8 cellular contexts compared by ENCODE assay signal in the genomic region with DNA sequence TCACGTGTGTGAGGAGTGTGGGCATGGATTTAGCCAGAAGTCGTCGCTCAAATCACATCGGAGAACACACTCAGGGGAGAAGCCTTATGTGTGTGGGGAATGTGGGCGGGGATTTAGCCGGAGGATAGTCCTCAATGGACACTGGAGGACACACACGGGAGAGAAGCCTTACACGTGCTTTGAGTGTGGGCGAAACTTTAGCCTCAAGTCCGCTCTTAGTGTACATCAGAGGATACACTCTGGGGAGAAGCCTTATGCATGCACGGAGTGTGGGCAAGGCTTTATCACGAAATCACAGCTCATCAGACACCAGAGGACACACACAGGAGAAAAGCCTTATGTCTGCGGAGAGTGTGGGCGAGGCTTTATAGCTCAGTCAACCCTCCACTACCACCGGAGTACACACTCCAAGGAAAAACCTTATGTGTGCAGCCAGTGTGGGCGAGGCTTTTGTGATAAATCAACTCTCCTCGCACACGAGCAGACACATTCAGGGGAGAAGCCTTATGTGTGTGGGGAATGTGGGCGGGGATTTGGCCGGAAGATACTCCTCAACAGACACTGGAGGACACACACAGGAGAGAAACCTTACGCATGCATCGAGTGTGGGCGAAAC. TPM values are rescaled to one million over a fixed set of nuclear protein-coding genes. Genes with fewer than 3 reads are reported as not detected.
DNase-seq lines count a peak whose midpoint lies in the region; ATAC-seq and TF ChIP-seq lines count a peak whose summit lies in the region.

No MANE protein-coding gene starts in this region.

- H3K9ac ChIP-seq in endocrine pancreas (ENCODE audit: control insufficient read depth, insufficient read depth, low read length), result peak overlapping the region; percentile 3

- peak overlapping the region; percentile 54 to 92 (median 81) for H3K4me3 Mint-ChIP-seq in CD4-positive, CD25-positive, alpha-beta regulatory T cell
- H3K4me3 Mint-ChIP-seq in activated CD8-positive, alpha-beta T cell treated with anti-CD3 and anti-CD28 coated beads for 36 hours, result peak overlapping the region; percentile 56

- H3K4me1 ChIP-seq in CD4-positive, CD25-positive, alpha-beta regulatory T cell (ENCODE audit: control insufficient read depth, insufficient read depth, low read length, poor library complexity, severe bottlenecking), result peaks cover 23% of the 10 kb centered on the region
- H3K4me1 ChIP-seq in endocrine pancreas (ENCODE audit: control insufficient read depth, insufficient read depth, low read length), result peaks cover 6% of the 10 kb centered on the region

- POLR2A ChIA-PET in activated CD8-positive, alpha-beta T cell treated with anti-CD3 and anti-CD28 coated beads for 36 hours (lab: Charles Lee), result interaction anchor here (0.6 to 3.0 kb wide), 22 partner anchors 8 to 287 kb away, joined by 3 to 28 read pairs (median 4); a partner anchor contains a TSS

- peak; percentile 13 for ATAC-seq in CD4-positive, CD25-positive, alpha-beta regulatory T cell (ENCODE audit: low read depth in 2 of 2)
- peak; percentile 37 for ATAC-seq in activated CD8-positive, alpha-beta T cell treated with anti-CD3 and anti-CD28 coated beads for 36 hours
- ATAC-seq in GM19328 (IDR thresholded peaks at IDR 0.05; ENCODE audit: unreplicated experiment), result no peak

- H3K4me1 Mint-ChIP-seq in CD4-positive, CD25-positive, alpha-beta regulatory T cell, result peaks cover 7 to 43% (median 22%) of the 10 kb centered on the region in 4 donors
- peaks cover 42% of the 10 kb centered on the region for H3K4me1 Mint-ChIP-seq in activated CD8-positive, alpha-beta T cell treated with anti-CD3 and anti-CD28 coated beads for 36 hours (ENCODE audit: low read depth)

- intact Hi-C loops in activated CD8-positive, alpha-beta T cell treated with anti-CD3 and anti-CD28 coated beads for 36 hours (cut with micrococcal nuclease), result no loop called here

- H3K9me3 Mint-ChIP-seq in CD4-positive, CD25-positive, alpha-beta regulatory T cell, result no peaks in the 10 kb centered on the region
- H3K9me3 Mint-ChIP-seq in activated CD8-positive, alpha-beta T cell treated with anti-CD3 and anti-CD28 coated beads for 36 hours, result no peaks in the 10 kb centered on the region

- no peak for TF ChIP-seq CTCF in activated CD8-positive, alpha-beta T cell treated with anti-CD3 and anti-CD28 coated beads for 36 hours (IDR thresholded peaks at IDR 0.05)
- no peak for TF ChIP-seq CTCF in GM10266 (IDR thresholded peaks at IDR 0.05; ENCODE audit: control insufficient read depth, insufficient read depth, low read depth, missing control alignments)

- H3K27me3 Mint-ChIP-seq in CD4-positive, CD25-positive, alpha-beta regulatory T cell, result no peaks in the 10 kb centered on the region
- H3K27me3 Mint-ChIP-seq in activated CD8-positive, alpha-beta T cell treated with anti-CD3 and anti-CD28 coated beads for 36 hours, result no peaks in the 10 kb centered on the region

- DNase-seq in CD4-positive, CD25-positive, alpha-beta regulatory T cell, result peak in 2 of 3 donors; percentile 10 to 37
- DNase-seq in activated CD8-positive, alpha-beta T cell treated with anti-CD3 and anti-CD28 coated beads for 36 hours, result peak; percentile 80
- DNase-seq in stimulated activated CD4-positive, alpha-beta T cell treated with anti-CD3 and anti-CD28 coated beads, Interleukin-12 subunit alpha, Interleukin-12 subunit beta, amount 100 ng/mL, for 48 hours (ENCODE audit: low read depth in 2 of 3, low spot score in 1 of 3), result peak; percentile 51 to 54 (median 52)
- no peak for DNase-seq in substantia nigra (lab: John Stamatoyannopoulos, UW)
- DNase-seq in cortex of kidney (lab: John Stamatoyannopoulos, UW), result no peak
- DNase-seq in GM10266 (ENCODE audit: extremely low spot score), result no peak

- H3K4me3 ChIP-seq in CD4-positive, CD25-positive, alpha-beta regulatory T cell (ENCODE audit: low read depth, low read length), result peak overlapping the region; percentile 73
- no peak overlapping the region for H3K4me3 ChIP-seq in endocrine pancreas (ENCODE audit: control insufficient read depth, insufficient read depth, low read length)

- peaks cover 10% of the 10 kb centered on the region for H3K36me3 Mint-ChIP-seq in CD4-positive, CD25-positive, alpha-beta regulatory T cell
- H3K36me3 Mint-ChIP-seq in activated CD8-positive, alpha-beta T cell treated with anti-CD3 and anti-CD28 coated beads for 36 hours (ENCODE audit: low read depth), result peaks cover 51% of the 10 kb centered on the region

- H3K9me3 ChIP-seq in CD4-positive, CD25-positive, alpha-beta regulatory T cell (ENCODE audit: control insufficient read depth in 2 of 2, low read length in 2 of 2), result no peaks in the 10 kb centered on the region
- H3K9me3 ChIP-seq in endocrine pancreas (ENCODE audit: control insufficient read depth, low read length), result no peaks in the 10 kb centered on the region

- CTCF ChIA-PET in activated CD8-positive, alpha-beta T cell treated with anti-CD3 and anti-CD28 coated beads for 36 hours (lab: Charles Lee), result interaction anchor here (1.0 to 6.2 kb wide), 15 partner anchors 10 to 367 kb away, joined by 3 to 135 read pairs (median 5); a partner anchor contains a TSS

- H3K27ac ChIP-seq in CD4-positive, CD25-positive, alpha-beta regulatory T cell (ENCODE audit: insufficient read depth, low read length, poor library complexity, severe bottlenecking), result peak overlapping the region; percentile 77
- no peak overlapping the region for H3K27ac ChIP-seq in substantia nigra (ENCODE audit: low read depth, low read length, poor library complexity, severe bottlenecking)

- H3K36me3 ChIP-seq in CD4-positive, CD25-positive, alpha-beta regulatory T cell (ENCODE audit: control insufficient read depth, insufficient read depth, low read length), result peaks cover 11% of the 10 kb centered on the region
- no peaks in the 10 kb centered on the region for H3K36me3 ChIP-seq in endocrine pancreas (ENCODE audit: control insufficient read depth, insufficient read depth, low read length)

- H3K27me3 ChIP-seq in CD4-positive, CD25-positive, alpha-beta regulatory T cell (ENCODE audit: control insufficient read depth, insufficient read depth, low read length), result no peaks in the 10 kb centered on the region
- H3K27me3 ChIP-seq in endocrine pancreas (ENCODE audit: control insufficient read depth, insufficient read depth, low read length), result no peaks in the 10 kb centered on the region

- peak overlapping the region; percentile 84 to 99 (median 94) for H3K27ac Mint-ChIP-seq in CD4-positive, CD25-positive, alpha-beta regulatory T cell
- H3K27ac Mint-ChIP-seq in activated CD8-positive, alpha-beta T cell treated with anti-CD3 and anti-CD28 coated beads for 36 hours, result peak overlapping the region; percentile 98

RNA-seq across cellular contexts. Expression of a gene that starts 28.1 kb away (rescaled TPM):
- total RNA-seq in CD4-positive, CD25-positive, alpha-beta regulatory T cell, result 33.4 TPM
- 1 to 10 TPM; 2.9 to 6.4 (median 4.8) TPM for polyA plus RNA-seq in CD4-positive, CD25-positive, alpha-beta regulatory T cell
- total RNA-seq in activated CD8-positive, alpha-beta T cell treated with anti-CD3 and anti-CD28 coated beads for 36 hours, result 10 to 100 TPM; 30.4 to 32.8 TPM

RNA-seq across cellular contexts. Expression of a gene that starts 32.1 kb away (rescaled TPM):
- total RNA-seq in CD4-positive, CD25-positive, alpha-beta regulatory T cell, result 12.6 TPM
- polyA plus RNA-seq in CD4-positive, CD25-positive, alpha-beta regulatory T cell, result 10 to 100 TPM; 63.8 to 68.6 (median 65.0) TPM
- 10 to 100 TPM; 23.2 to 31.0 TPM for total RNA-seq in activated CD8-positive, alpha-beta T cell treated with anti-CD3 and anti-CD28 coated beads for 36 hours

RNA-seq across cellular contexts. Expression of a gene that starts 45.7 kb away (rescaled TPM):
- not detected for total RNA-seq in CD4-positive, CD25-positive, alpha-beta regulatory T cell
- not detected for polyA plus RNA-seq in CD4-positive, CD25-positive, alpha-beta regulatory T cell
- not detected for total RNA-seq in activated CD8-positive, alpha-beta T cell treated with anti-CD3 and anti-CD28 coated beads for 36 hours

Comparison
In these comparisons a context has a peak if more than half of its experiments do, and no peak if none do; other contexts are left out.
1. DNase-seq: peak in CD4-positive, CD25-positive, alpha-beta regulatory T cell (2 of 3), activated CD8-positive, alpha-beta T cell treated with anti-CD3 and anti-CD28 coated beads for 36 hours (single experiment) and stimulated activated CD4-positive, alpha-beta T cell treated with anti-CD3 and anti-CD28 coated beads, Interleukin-12 subunit alpha, Interleukin-12 subunit beta, amount 100 ng/mL, for 48 hours (3 of 3); none in substantia nigra (0 of 49), cortex of kidney (single experiment) and GM10266 (single experiment).